ENCODE assay signal across 21 cellular contexts in genomic region chr20:48875233-48875913, GRCh38. TPM values are rescaled to one million over a fixed set of nuclear protein-coding genes. Genes with fewer than 3 reads are reported as not detected.
DNase-seq lines count a peak whose midpoint lies in the region; ATAC-seq, FAIRE-seq and TF ChIP-seq lines count a peak whose summit lies in the region.
"Had no signal": no experiment of that assay in that cellular context is flagged by ENCODE, and none has a peak within 500 bp of the region (broad histone marks: within the 10 kb centered on the region; RNA-seq: fewer than 3 reads in every experiment).

No MANE protein-coding gene starts in this region.

- H3K79me1 ChIP-seq in H9 (ENCODE audit: insufficient read depth, low read depth, low read length, poor library complexity, severe bottlenecking) = no peaks in the 10 kb centered on the region

- H3K4me2 ChIP-seq in K562 (ENCODE audit: insufficient read depth, low read length) = peak overlapping the region; percentile 3; the same call in 1 of the 2 replicates
- H3K4me2 ChIP-seq in H9 (ENCODE audit: insufficient read depth, insufficient read length, low read length) = no peak overlapping the region

- H3K14ac ChIP-seq in H9 (ENCODE audit: insufficient read depth, low read length) = no peak overlapping the region

- no peak overlapping the region for H3K4me3 ChIP-seq in K562
- H3K4me3 ChIP-seq: lower lobe of right lung, Peyer's patch had no signal

- WGBS in K562 (ENCODE audit: insufficient coverage, low coverage, missing lambda C conversion rate) = 62% methylated on average over 16 of the region's 17 CpGs
- WGBS in H9 (ENCODE audit: extremely low coverage, insufficient read length, low lambda C conversion rate) = no CpG with 5 or more reads among the region's 17 CpGs

- CTCF ChIA-PET in K562 (lab: Yijun Ruan, JAX; ENCODE audit: low intra/inter-chr PET ratio) = no interaction called here

- BruUV-seq in K562 (replicated peaks; lab: Mats Ljungman, UMichigan) = no TSS peak

- H3K36me3 Mint-ChIP-seq in T-helper 1 cell treated with Interleukin-12 subunit alpha and Interleukin-12 subunit beta and Interleukin-4 antibody, amounts not matched to agents 30 μg/mL and 1 μg/mL, for 36 hours (ENCODE audit: low read depth) = peaks cover 5% of the 10 kb centered on the region
- peaks cover 0 to 3% of the 10 kb centered on the region in 2 donors for H3K36me3 Mint-ChIP-seq in stimulated activated naive B cell treated with anti-CD40 and anti-IgM and Interleukin-4, amounts not matched to agents 10 μg/mL and 1 μg/mL and 100 μg/mL, for 72 hours
- no peaks in the 10 kb centered on the region for H3K36me3 Mint-ChIP-seq in H9 (ENCODE audit: insufficient read depth in 1 of 3, low read depth in 3 of 3)
- H3K36me3 Mint-ChIP-seq: naive B cell had no signal

- intact Hi-C loops in K562 (cut with micrococcal nuclease) = no loop called here

- peaks cover 3% of the 10 kb centered on the region for H3K27me3 Mint-ChIP-seq in T-helper 1 cell treated with Interleukin-12 subunit alpha and Interleukin-12 subunit beta and Interleukin-4 antibody, amounts not matched to agents 30 μg/mL and 1 μg/mL, for 36 hours (ENCODE audit: low read depth)
- no peaks in the 10 kb centered on the region for H3K27me3 Mint-ChIP-seq in stimulated activated naive B cell treated with anti-CD40 and anti-IgM and Interleukin-4, amounts not matched to agents 10 μg/mL and 1 μg/mL and 100 μg/mL, for 72 hours
- peaks cover 7% of the 10 kb centered on the region for H3K27me3 Mint-ChIP-seq in H9 (ENCODE audit: low read depth)
- H3K27me3 Mint-ChIP-seq: activated CD4-positive, alpha-beta T cell treated with anti-CD3 and anti-CD28 coated beads, Interleukin-2, amount 10 ng/mL, durations not matched to agents 7 days and 5 days; naive B cell had no signal

- H4K91ac ChIP-seq in H9 (ENCODE audit: insufficient read length, low read depth, low read length) = no peak overlapping the region

- H4K8ac ChIP-seq in H9 (replicated peaks; ENCODE audit: insufficient read length, low read depth, low read length) = no peak overlapping the region

- no peak overlapping the region for H3K27ac ChIP-seq in K562 (ENCODE audit: extremely low read depth, low read depth, low read length)
- no peak overlapping the region for H3K27ac ChIP-seq in H9 (ENCODE audit: insufficient read length, low read depth, low read length)
- H3K27ac ChIP-seq: lower lobe of right lung, Peyer's patch had no signal

- H2AK5ac ChIP-seq in H9 (ENCODE audit: insufficient read length, low read length) = no peak overlapping the region

- DNase-seq in T-helper 1 cell (no peak), MV-4-11 (lab: John Stamatoyannopoulos, UW) (peak; percentile 31), K562 (ENCODE audit: extremely low read depth in 1 of 4, low spot score in 3 of 4) (no peak), H9 (no peak), glomerular visceral epithelial cell (ENCODE audit: extremely low spot score) (no peak)
- DNase-seq in stimulated activated naive B cell treated with anti-CD40 and anti-IgM and Interleukin-4, amounts not matched to agents 10 μg/mL and 1 μg/mL and 100 μg/mL, for 72 hours = no peak
- DNase-seq: ACHN; activated CD4-positive, alpha-beta T cell treated with anti-CD3 and anti-CD28 coated beads, Interleukin-2, amount 10 ng/mL, durations not matched to agents 7 days and 5 days; activated CD8-positive, alpha-beta memory T cell treated with anti-CD3 and anti-CD28 coated beads, Interleukin-2, amount 50 U/mL, for 48 hours; H7; islet precursor cell; KG1; lower lobe of right lung; naive B cell; NCI-H1092 treated with DMSO at 0.1 percent for 48 hours; NCI-H2081; Peyer's patch; stimulated activated CD4-positive, alpha-beta T cell treated with anti-CD3 and anti-CD28 coated beads, Interleukin-4, amount 100 ng/mL, for 24 hours had no signal

- no peaks in the 10 kb centered on the region for H4K20me1 ChIP-seq in K562 (replicated peaks; ENCODE audit: control insufficient read depth, insufficient read depth, low read length)
- H4K20me1 ChIP-seq in H9 (ENCODE audit: control insufficient read depth, insufficient read depth, insufficient read length) = no peaks in the 10 kb centered on the region

- no peaks in the 10 kb centered on the region for H3K9me1 ChIP-seq in K562 (ENCODE audit: control insufficient read depth, insufficient read depth, low read length)

- no peak overlapping the region for H3K4me3 Mint-ChIP-seq in T-helper 1 cell treated with Interleukin-12 subunit alpha and Interleukin-12 subunit beta and Interleukin-4 antibody, amounts not matched to agents 30 μg/mL and 1 μg/mL, for 36 hours
- H3K4me3 Mint-ChIP-seq in stimulated activated naive B cell treated with anti-CD40 and anti-IgM and Interleukin-4, amounts not matched to agents 10 μg/mL and 1 μg/mL and 100 μg/mL, for 72 hours = no peak overlapping the region
- no peak overlapping the region; a peak in 1 of 5 replicates for H3K4me3 Mint-ChIP-seq in H9
- H3K4me3 Mint-ChIP-seq: activated CD4-positive, alpha-beta T cell treated with anti-CD3 and anti-CD28 coated beads, Interleukin-2, amount 10 ng/mL, durations not matched to agents 7 days and 5 days had no signal

- peaks cover 16% of the 10 kb centered on the region for H3K4me1 Mint-ChIP-seq in T-helper 1 cell treated with Interleukin-12 subunit alpha and Interleukin-12 subunit beta and Interleukin-4 antibody, amounts not matched to agents 30 μg/mL and 1 μg/mL, for 36 hours (ENCODE audit: low read depth)
- H3K4me1 Mint-ChIP-seq in stimulated activated naive B cell treated with anti-CD40 and anti-IgM and Interleukin-4, amounts not matched to agents 10 μg/mL and 1 μg/mL and 100 μg/mL, for 72 hours = peaks cover 23 to 31% of the 10 kb centered on the region in 2 donors
- peaks cover 4 to 8% of the 10 kb centered on the region in 2 experiments; a peak in 3 of 4 replicates for H3K4me1 Mint-ChIP-seq in H9

- H3K27me3 ChIP-seq in K562 (ENCODE audit: control insufficient read depth in 2 of 2, insufficient read depth in 2 of 2, low read length in 2 of 2) = no peaks in the 10 kb centered on the region
- no peaks in the 10 kb centered on the region for H3K27me3 ChIP-seq in H9 (ENCODE audit: insufficient read depth, low read length)
- H3K27me3 ChIP-seq: Peyer's patch had no signal

- H3K36me3 ChIP-seq in K562 (ENCODE audit: control insufficient read depth, insufficient read depth, low read length) = 0 out of 3 replicates have a peak, but pooled peaks cover 3% of the 10 kb centered on the region
- H3K36me3 ChIP-seq: lower lobe of right lung, Peyer's patch had no signal

- H3K4me1 ChIP-seq in K562 (replicated peaks in 1 of 2; ENCODE audit: control insufficient read depth in 2 of 2, insufficient read depth in 2 of 2, low read length in 2 of 2) (peaks cover 3 to 18% of the 10 kb centered on the region in 2 experiments; a peak in 4 of 5 replicates), H9 (ENCODE audit: insufficient read depth, low read length) (no peaks in the 10 kb centered on the region)

- no peak overlapping the region for H2BK120ac ChIP-seq in H9 (ENCODE audit: low read depth, low read length, poor library complexity, severe bottlenecking)

- ATAC-seq in K562 (no peak), HG03135 (IDR thresholded peaks at IDR 0.05; ENCODE audit: unreplicated experiment) (no peak)
- no peak for ATAC-seq in stimulated activated naive B cell treated with anti-CD40 and anti-IgM and Interleukin-4, amounts not matched to agents 10 μg/mL and 1 μg/mL and 100 μg/mL, for 72 hours (replicated peaks)
- ATAC-seq: lower lobe of right lung had no signal

- no peak for TF ChIP-seq RAD21 in K562 (CRISPR knock-in tag; conservative IDR thresholded peaks at IDR 0.05 in 1 of 2, IDR thresholded peaks at IDR 0.05 in 1 of 2)

- no peak overlapping the region for H2BK20ac ChIP-seq in H9 (ENCODE audit: low read depth, low read length, poor library complexity, severe bottlenecking)

- TF ChIP-seq EP300 in K562 (IDR thresholded peaks at IDR 0.05; ENCODE audit: low read length) = no peak

- no peak overlapping the region for H2BK12ac ChIP-seq in H9 (ENCODE audit: insufficient read length, low read depth, low read length)

- no peak overlapping the region for H3K18ac ChIP-seq in H9 (ENCODE audit: insufficient read length, low read depth, low read length)

- no peak overlapping the region for H2BK5ac ChIP-seq in H9 (ENCODE audit: insufficient read length, low read length)

- H2BK15ac ChIP-seq in H9 (ENCODE audit: low read depth, low read length) = no peak overlapping the region

- H3K56ac ChIP-seq in H9 (ENCODE audit: insufficient read length, low read depth, low read length) = no peak overlapping the region

- TF ChIP-seq POLR2A in K562 (conservative IDR thresholded peaks at IDR 0.05) = no peak

- H3K23me2 ChIP-seq in H9 (ENCODE audit: insufficient read length, low read depth, low read length, poor library complexity, severe bottlenecking) = no peaks in the 10 kb centered on the region

- peaks cover 7% of the 10 kb centered on the region for H3K9me3 Mint-ChIP-seq in T-helper 1 cell treated with Interleukin-12 subunit alpha and Interleukin-12 subunit beta and Interleukin-4 antibody, amounts not matched to agents 30 μg/mL and 1 μg/mL, for 36 hours
- H3K9me3 Mint-ChIP-seq in stimulated activated naive B cell treated with anti-CD40 and anti-IgM and Interleukin-4, amounts not matched to agents 10 μg/mL and 1 μg/mL and 100 μg/mL, for 72 hours = no peaks in the 10 kb centered on the region
- H3K9me3 Mint-ChIP-seq in H9 = no peaks in the 10 kb centered on the region
- H3K9me3 Mint-ChIP-seq: naive B cell had no signal

- no peak overlapping the region for H3T11ph ChIP-seq in H9 (ENCODE audit: low read length)

- TF ChIP-seq CTCF in K562 (IDR thresholded peaks at IDR 0.05 in 2 of 3, conservative IDR thresholded peaks at IDR 0.05 in 1 of 3; ENCODE audit: insufficient read depth in 2 of 3, low read depth in 1 of 3, low read length in 3 of 3) (no peak), H9 (conservative IDR thresholded peaks at IDR 0.05) (no peak)

- H3K9me3 ChIP-seq in K562 (replicated peaks; ENCODE audit: control insufficient read depth, insufficient read depth, low read depth, low read length) = no peaks in the 10 kb centered on the region
- H3K9me3 ChIP-seq in H9 (ENCODE audit: control insufficient read depth, low read depth, low read length) = no peaks in the 10 kb centered on the region
- H3K9me3 ChIP-seq: lower lobe of right lung, Peyer's patch had no signal

- no peaks in the 10 kb centered on the region for H3K79me2 ChIP-seq in K562 (ENCODE audit: control insufficient read depth, insufficient read depth, low read length)
- H3K79me2 ChIP-seq in H9 (ENCODE audit: insufficient read depth, low read length) = no peaks in the 10 kb centered on the region

- H3K9ac ChIP-seq in K562 (ENCODE audit: insufficient read depth in 1 of 2, low read depth in 2 of 2, low read length in 2 of 2) (peak overlapping the region in 1 of 2 experiments; percentile 48; a peak in 1 of 4 replicates), H9 (ENCODE audit: extremely low read depth, insufficient read length, low read length) (no peak overlapping the region)

- H2AFZ ChIP-seq in K562 (ENCODE audit: low read depth, low read length) (no peak overlapping the region), H9 (ENCODE audit: low read length) (no peak overlapping the region)

- H3K27ac Mint-ChIP-seq in T-helper 1 cell treated with Interleukin-12 subunit alpha and Interleukin-12 subunit beta and Interleukin-4 antibody, amounts not matched to agents 30 μg/mL and 1 μg/mL, for 36 hours = peak overlapping the region; percentile 8
- peak overlapping the region; percentile 11 for H3K27ac Mint-ChIP-seq in stimulated activated naive B cell treated with anti-CD40 and anti-IgM and Interleukin-4, amounts not matched to agents 10 μg/mL and 1 μg/mL and 100 μg/mL, for 72 hours
- H3K27ac Mint-ChIP-seq in H9 = peak overlapping the region in 1 of 3 experiments; percentile 29; a peak in 1 of 7 replicates
- H3K27ac Mint-ChIP-seq: activated CD4-positive, alpha-beta T cell treated with anti-CD3 and anti-CD28 coated beads, Interleukin-2, amount 10 ng/mL, durations not matched to agents 7 days and 5 days had no signal

- H4K5ac ChIP-seq in H9 (ENCODE audit: insufficient read length, low read depth, low read length) = no peak overlapping the region

- in situ Hi-C loops in K562 (cut with MboI) = no loop called here

- POLR2A ChIA-PET in K562 (lab: Yijun Ruan, JAX) = interaction anchor here (0.8 to 1.3 kb wide), 2 partner anchors 11 to 12 kb away, joined by 4 read pairs; no protein-coding TSS in a partner anchor

- H3K23ac ChIP-seq in H9 (ENCODE audit: insufficient read length, low read depth, low read length) = no peak overlapping the region

- FAIRE-seq in K562 (lab: Jason Lieb, UNC) = no peak
- FAIRE-seq: astrocyte had no signal

- H3K4ac ChIP-seq in H9 (ENCODE audit: low read depth, low read length) = no peak overlapping the region

RNA-seq across cellular contexts. Expression of gene ARFGEF2, which starts 46.1 kb away (rescaled TPM):
- total RNA-seq in K562 (2011; cell fraction: chromatin; rRNA removed; ENCODE audit: low replicate concordance) = 31.2 and 69.0 TPM in 2 replicates
- 19.2 and 25.7 TPM in 2 replicates for total RNA-seq in K562 (2011; cell fraction: nucleolus; rRNA removed)
- 20.0 and 31.2 TPM in 2 replicates for total RNA-seq in K562 (2011; cell fraction: nucleoplasm; rRNA removed)
- total RNA-seq in K562 (2014; rRNA removed) (13.5 and 17.0 TPM in 2 replicates), K562 (2014; rRNA removed; fragmentation: Illumina TruSeq; extraction: Trizol) (17.8 and 18.7 TPM in 2 replicates), K562 (2015; rRNA removed; fragmentation: Illumina TruSeq; extraction: Trizol) (17.6 and 18.1 TPM in 2 replicates), K562 (2021) (16.8 and 18.8 TPM in 2 replicates), H9 (2021) (16.6 and 16.7 TPM in 2 replicates)
- polyA plus RNA-seq in K562 (2011; rRNA removed) (10.1 and 13.5 TPM in 2 replicates), K562 (2014; fragmentation: Illumina TruSeq; extraction: Trizol) (12.7 and 13.7 TPM in 2 replicates), K562 (2014; fragmentation: Nextera tagmentation; extraction: Ambion mirVana) (1 to 10 TPM; 4.2 TPM), K562 (2014; rRNA removed) (9.1 and 9.4 TPM in 2 replicates)
- polyA plus RNA-seq in K562 (2011; cell fraction: cytosol; rRNA removed) = 5.8 and 7.7 TPM in 2 replicates
- polyA plus RNA-seq in K562 (2011; cell fraction: nucleus; rRNA removed) = 19.2 and 21.4 TPM in 2 replicates
- 9.0 and 9.8 TPM in 2 replicates for polyA plus RNA-seq in K562 (2012)
- 33.9 and 36.1 TPM in 2 replicates for polyA minus RNA-seq in K562 (2011; rRNA and poly(A)+ RNA removed)
- polyA minus RNA-seq in K562 (2011; cell fraction: cytosol; rRNA and poly(A)+ RNA removed) = 12.8 and 16.2 TPM in 2 replicates
- polyA minus RNA-seq in K562 (2011; cell fraction: nucleus; rRNA and poly(A)+ RNA removed) = 11.7 and 19.5 TPM in 2 replicates

RNA-seq across cellular contexts. Expression of gene PREX1, which starts 47.6 kb away (rescaled TPM):
- 7.3 and 17.0 TPM in 2 replicates for total RNA-seq in K562 (2011; cell fraction: chromatin; rRNA removed; ENCODE audit: low replicate concordance)
- 5.9 and 8.0 TPM in 2 replicates for total RNA-seq in K562 (2011; cell fraction: nucleolus; rRNA removed)
- 7.9 and 9.6 TPM in 2 replicates for total RNA-seq in K562 (2011; cell fraction: nucleoplasm; rRNA removed)
- total RNA-seq in K562 (2014; rRNA removed) (5.4 and 9.3 TPM in 2 replicates), K562 (2014; rRNA removed; fragmentation: Illumina TruSeq; extraction: Trizol) (3.3 and 5.1 TPM in 2 replicates), K562 (2015; rRNA removed; fragmentation: Illumina TruSeq; extraction: Trizol) (4.7 and 4.8 TPM in 2 replicates), K562 (2021) (9.0 and 10.4 TPM in 2 replicates), H9 (2021) (5.4 and 6.6 TPM in 2 replicates)
- polyA plus RNA-seq in K562 (2011; rRNA removed) (1.8 and 4.9 TPM in 2 replicates), K562 (2014; fragmentation: Illumina TruSeq; extraction: Trizol) (5.5 and 6.1 TPM in 2 replicates), K562 (2014; fragmentation: Nextera tagmentation; extraction: Ambion mirVana) (1 to 10 TPM in 1 of 2 experiments, under 1 TPM in 1; 0.37 to 1.6 TPM), K562 (2014; rRNA removed) (4.2 and 4.4 TPM in 2 replicates)
- polyA plus RNA-seq in K562 (2011; cell fraction: cytosol; rRNA removed) = 2.5 and 2.6 TPM in 2 replicates
- polyA plus RNA-seq in K562 (2011; cell fraction: nucleus; rRNA removed) = 5.3 and 7.3 TPM in 2 replicates
- polyA plus RNA-seq in K562 (2012) = 5.7 and 10.6 TPM in 2 replicates
- polyA minus RNA-seq in K562 (2011; rRNA and poly(A)+ RNA removed) = 3.3 and 4.7 TPM in 2 replicates
- polyA minus RNA-seq in K562 (2011; cell fraction: cytosol; rRNA and poly(A)+ RNA removed) = 1.6 and 4.8 TPM in 2 replicates
- 2.7 and 8.8 TPM in 2 replicates for polyA minus RNA-seq in K562 (2011; cell fraction: nucleus; rRNA and poly(A)+ RNA removed)
